Comparison of ENCODE assay signal across 18 cellular contexts in genomic region chr10:122099562-122099961, GRCh38.
A peak's percentile ranks its signal among the peaks of the same experiment; 100 is the strongest.
DNase-seq lines count a peak whose midpoint lies in the region; ATAC-seq and TF ChIP-seq lines count a peak whose summit lies in the region.
"Had no signal": no experiment of that assay in that cellular context is flagged by ENCODE, and none has a peak within 500 bp of the region (broad histone marks: within the 10 kb centered on the region; RNA-seq: fewer than 3 reads in every experiment).

No MANE protein-coding gene starts in this region.

- peaks cover 4% of the 10 kb centered on the region; the same call in 1 of the 2 replicates for H3K4me1 ChIP-seq in HEK293 (ENCODE audit: control insufficient read depth, insufficient read depth, low read length)
- peaks cover 4 to 37% of the 10 kb centered on the region in 2 donors for H3K4me1 ChIP-seq in ascending aorta
- peaks cover 23% of the 10 kb centered on the region for H3K4me1 ChIP-seq in osteoblast (ENCODE audit: insufficient read depth, low read length)
- peaks cover 34 to 70% of the 10 kb centered on the region in 2 donors for H3K4me1 ChIP-seq in thoracic aorta (ENCODE audit: control insufficient read depth in 1 of 2, low read depth in 2 of 2)

- intact Hi-C loops in ascending aorta (cut with DNase I): loop anchor here (2.0 kb wide), 1 partner anchor 37 kb away; no protein-coding TSS in a partner anchor

- H3K36me3 ChIP-seq in HEK293 (ENCODE audit: control insufficient read depth in 2 of 2, insufficient read depth in 1 of 2, low read length in 2 of 2) (no peaks in the 10 kb centered on the region), ascending aorta (no peaks in the 10 kb centered on the region), osteoblast (ENCODE audit: insufficient read depth, low read length) (no peaks in the 10 kb centered on the region), thoracic aorta (no peaks in the 10 kb centered on the region)

- no peaks in the 10 kb centered on the region for H3K79me2 ChIP-seq in osteoblast (ENCODE audit: insufficient read depth, low read length)

- TF ChIP-seq CTCF in HEK293 (tag by site-specific recombination; IDR thresholded peaks at IDR 0.05) (no peak), ascending aorta (IDR thresholded peaks at IDR 0.05) (no peak), osteoblast (IDR thresholded peaks at IDR 0.05; ENCODE audit: extremely low read depth, low read depth, low read length) (no peak), thoracic aorta (IDR thresholded peaks at IDR 0.05) (no peak)

- no peak overlapping the region for H3K4me3 ChIP-seq in HEK293 (ENCODE audit: low read depth, low read length)
- no peak overlapping the region for H3K4me3 ChIP-seq in ascending aorta
- no peak overlapping the region for H3K4me3 ChIP-seq in osteoblast (ENCODE audit: insufficient read depth, low read length)
- no peak overlapping the region for H3K4me3 ChIP-seq in thoracic aorta

- H3K4me2 ChIP-seq in osteoblast (ENCODE audit: insufficient read depth, low read length): peak overlapping the region; percentile 15
- H3K4me2 ChIP-seq: KMS-11 had no signal

- no peaks in the 10 kb centered on the region for H3K27me3 ChIP-seq in ascending aorta
- peaks cover 20% of the 10 kb centered on the region for H3K27me3 ChIP-seq in osteoblast (ENCODE audit: insufficient read depth, low read length)
- no peaks in the 10 kb centered on the region for H3K27me3 ChIP-seq in thoracic aorta (replicated peaks; ENCODE audit: insufficient read depth)

- H3K9me3 ChIP-seq in HEK293 (ENCODE audit: control insufficient read depth, insufficient read depth, low read depth, low read length) (no peaks in the 10 kb centered on the region), ascending aorta (no peaks in the 10 kb centered on the region), osteoblast (ENCODE audit: low read depth, low read length) (no peaks in the 10 kb centered on the region), thoracic aorta (no peaks in the 10 kb centered on the region)

- no peak overlapping the region for H2AFZ ChIP-seq in osteoblast (ENCODE audit: low read length)

- H3K27ac ChIP-seq in HEK293 (ENCODE audit: extremely low read depth, low read depth, low read length) (no peak overlapping the region), ascending aorta (peak overlapping the region; percentile 62 to 77), osteoblast (ENCODE audit: low read depth, low read length) (no peak overlapping the region), thoracic aorta (peak overlapping the region; percentile 51 to 70)
- H3K27ac ChIP-seq: HL-60, KMS-11 had no signal

- POLR2A ChIA-PET in HEK293 (lab: Yijun Ruan, JAX): no interaction called here

- no peaks in the 10 kb centered on the region for H4K20me1 ChIP-seq in osteoblast (ENCODE audit: insufficient read depth, low read length)

- ATAC-seq in thoracic aorta (ENCODE audit: insufficient number of reproducible peaks, low FRiP score, low read depth): no peak
- no peak for ATAC-seq in GM19351 (IDR thresholded peaks at IDR 0.05; ENCODE audit: unreplicated experiment)
- ATAC-seq: SK-N-SH treated with all-trans-retinoic acid at 6 μM for 48 hours had no signal

- DNase-seq in ascending aorta (ENCODE audit: low spot score in 2 of 2) (no peak), osteoblast (ENCODE audit: insufficient read length, low spot score, missing footprints) (no peak), thoracic aorta (ENCODE audit: low spot score) (no peak), NCI-H128 (lab: John Stamatoyannopoulos, UW; ENCODE audit: unreplicated experiment) (no peak), GM19240 (ENCODE audit: insufficient read length, low spot score) (no peak)
- DNase-seq: AML-193, DND-41, H9, MV-4-11, NCI-H1417, NCI-H1930, NCI-H526 treated with DMSO at 0.1 percent for 48 hours, SHP77 had no signal

- CTCF ChIA-PET in HEK293 (lab: Yijun Ruan, JAX): interaction anchor here (0.6 to 1.6 kb wide), 2 partner anchors 13 to 171 kb away, joined by 4 read pairs; partner anchors contain the start of gene BTBD16

TF ChIP-seq in HEK293, 187 proteins besides CTCF, POLR2A, EP300 and RAD21:
- TF ChIP-seq ZNF157 (tag by site-specific recombination; IDR thresholded peaks at IDR 0.05): no peak
- no peak for TF ChIP-seq ZNF48 (tag by site-specific recombination; IDR thresholded peaks at IDR 0.05)
- TF ChIP-seq, protein P1, sequence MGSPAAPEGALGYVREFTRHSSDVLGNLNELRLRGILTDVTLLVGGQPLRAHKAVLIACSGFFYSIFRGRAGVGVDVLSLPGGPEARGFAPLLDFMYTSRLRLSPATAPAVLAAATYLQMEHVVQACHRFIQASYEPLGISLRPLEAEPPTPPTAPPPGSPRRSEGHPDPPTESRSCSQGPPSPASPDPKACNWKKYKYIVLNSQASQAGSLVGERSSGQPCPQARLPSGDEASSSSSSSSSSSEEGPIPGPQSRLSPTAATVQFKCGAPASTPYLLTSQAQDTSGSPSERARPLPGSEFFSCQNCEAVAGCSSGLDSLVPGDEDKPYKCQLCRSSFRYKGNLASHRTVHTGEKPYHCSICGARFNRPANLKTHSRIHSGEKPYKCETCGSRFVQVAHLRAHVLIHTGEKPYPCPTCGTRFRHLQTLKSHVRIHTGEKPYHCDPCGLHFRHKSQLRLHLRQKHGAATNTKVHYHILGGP (tag by site-specific recombination; IDR thresholded peaks at IDR 0.05): no peak
- TF ChIP-seq PRDM6 (tag by site-specific recombination; IDR thresholded peaks at IDR 0.05): peak; percentile 62; the same call in 1 of the 2 replicates
- no peak for TF ChIP-seq ZNF280C (tag by site-specific recombination; IDR thresholded peaks at IDR 0.05)
- TF ChIP-seq GFI1B (tag by site-specific recombination; IDR thresholded peaks at IDR 0.05): no peak
- no peak for TF ChIP-seq ZNF16 (tag by site-specific recombination; IDR thresholded peaks at IDR 0.05; ENCODE audit: low read depth)
- no peak for TF ChIP-seq ZNF626 (tag by site-specific recombination; IDR thresholded peaks at IDR 0.05)
- peak; percentile 83 for TF ChIP-seq OSR2 (tag by site-specific recombination; IDR thresholded peaks at IDR 0.05)
- no peak for TF ChIP-seq ZNF114 (tag by site-specific recombination; IDR thresholded peaks at IDR 0.05)
- TF ChIP-seq SP3 (tag by site-specific recombination; IDR thresholded peaks at IDR 0.05): no peak
- TF ChIP-seq ZNF211 (tag by site-specific recombination; IDR thresholded peaks at IDR 0.05; ENCODE audit: low read depth): no peak
- TF ChIP-seq GLIS1 (tag by site-specific recombination; IDR thresholded peaks at IDR 0.05): 0 out of 2 replicates have a peak, but pooled peaks have one; percentile 5
- peak; percentile 46; the same call in 1 of the 2 replicates for TF ChIP-seq SCRT1 (tag by site-specific recombination; IDR thresholded peaks at IDR 0.05; ENCODE audit: borderline replicate concordance)
- no peak for TF ChIP-seq KLF7 (tag by site-specific recombination; IDR thresholded peaks at IDR 0.05; ENCODE audit: borderline replicate concordance)
- no peak for TF ChIP-seq KLF16 (tag by site-specific recombination; IDR thresholded peaks at IDR 0.05)
- no peak for TF ChIP-seq ZBTB48 (tag by site-specific recombination; IDR thresholded peaks at IDR 0.05)
- TF ChIP-seq, protein P2, sequence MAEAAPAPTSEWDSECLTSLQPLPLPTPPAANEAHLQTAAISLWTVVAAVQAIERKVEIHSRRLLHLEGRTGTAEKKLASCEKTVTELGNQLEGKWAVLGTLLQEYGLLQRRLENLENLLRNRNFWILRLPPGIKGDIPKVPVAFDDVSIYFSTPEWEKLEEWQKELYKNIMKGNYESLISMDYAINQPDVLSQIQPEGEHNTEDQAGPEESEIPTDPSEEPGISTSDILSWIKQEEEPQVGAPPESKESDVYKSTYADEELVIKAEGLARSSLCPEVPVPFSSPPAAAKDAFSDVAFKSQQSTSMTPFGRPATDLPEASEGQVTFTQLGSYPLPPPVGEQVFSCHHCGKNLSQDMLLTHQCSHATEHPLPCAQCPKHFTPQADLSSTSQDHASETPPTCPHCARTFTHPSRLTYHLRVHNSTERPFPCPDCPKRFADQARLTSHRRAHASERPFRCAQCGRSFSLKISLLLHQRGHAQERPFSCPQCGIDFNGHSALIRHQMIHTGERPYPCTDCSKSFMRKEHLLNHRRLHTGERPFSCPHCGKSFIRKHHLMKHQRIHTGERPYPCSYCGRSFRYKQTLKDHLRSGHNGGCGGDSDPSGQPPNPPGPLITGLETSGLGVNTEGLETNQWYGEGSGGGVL (tag by site-specific recombination; IDR thresholded peaks at IDR 0.05): no peak

Comparison
In these comparisons a context has a peak if more than half of its experiments do, and no peak if none do; other contexts are left out.
1. H3K27ac ChIP-seq: peak in ascending aorta (2 of 2) and thoracic aorta (2 of 2); none in HEK293 (single experiment) and osteoblast (single experiment).